1 cellular context compared by ENCODE assay signal in genomic region chr19:37466798-37467607, GRCh38.
TF ChIP-seq lines count a peak whose summit lies in the region.

ZNF569 (minus strand) TSS chr19:37467444; CDS start chr19:37444921, 22,523 bp downstream.

TF ChIP-seq in HEK293, 187 proteins besides CTCF, POLR2A, EP300 and RAD21 (continued from another document and continues in another):
- no peak; the same call in 1 of the 2 replicates for TF ChIP-seq PRDM6 (tag by site-specific recombination; IDR thresholded peaks at IDR 0.05)
- peak; percentile 80 for TF ChIP-seq GLIS1 (tag by site-specific recombination; IDR thresholded peaks at IDR 0.05)
- no peak for TF ChIP-seq ZNF184 (tag by site-specific recombination; IDR thresholded peaks at IDR 0.05)
- TF ChIP-seq ZNF571 (tag by site-specific recombination; IDR thresholded peaks at IDR 0.05) = no peak
- TF ChIP-seq ZIC2 (tag by site-specific recombination; IDR thresholded peaks at IDR 0.05) = peak; percentile 73
- peak; percentile 90 for TF ChIP-seq GLIS2 (tag by site-specific recombination; IDR thresholded peaks at IDR 0.05)
- TF ChIP-seq ZNF629 (tag by site-specific recombination; IDR thresholded peaks at IDR 0.05) = peak; percentile 76
- peak; percentile 70 for TF ChIP-seq ZSCAN5A (tag by site-specific recombination; IDR thresholded peaks at IDR 0.05)
- TF ChIP-seq ZBTB8A (tag by site-specific recombination; IDR thresholded peaks at IDR 0.05) = peak; percentile 76
- TF ChIP-seq ZBTB1 (tag by site-specific recombination; IDR thresholded peaks at IDR 0.05) = no peak
- peak; percentile 91 for TF ChIP-seq ZNF362 (tag by site-specific recombination; IDR thresholded peaks at IDR 0.05)
- peak; percentile 91 for TF ChIP-seq ZNF837 (tag by site-specific recombination; IDR thresholded peaks at IDR 0.05)
- peak; percentile 22; the same call in 1 of the 2 replicates for TF ChIP-seq ZSCAN16 (tag by site-specific recombination; IDR thresholded peaks at IDR 0.05)
- peak; percentile 86 for TF ChIP-seq KLF9 (tag by site-specific recombination; IDR thresholded peaks at IDR 0.05; ENCODE audit: low read depth)
- peak; percentile 28 for TF ChIP-seq ZNF623 (tag by site-specific recombination; IDR thresholded peaks at IDR 0.05)
- TF ChIP-seq ZNF350 (tag by site-specific recombination; IDR thresholded peaks at IDR 0.05) = peak; percentile 80
- TF ChIP-seq ZNF311 (tag by site-specific recombination; IDR thresholded peaks at IDR 0.05; ENCODE audit: borderline replicate concordance) = no peak
- TF ChIP-seq ZNF561 (tag by site-specific recombination; IDR thresholded peaks at IDR 0.05; ENCODE audit: borderline replicate concordance) = peak; percentile 87
- peak; percentile 74; the same call in 1 of the 2 replicates for TF ChIP-seq REPIN1 (tag by site-specific recombination; IDR thresholded peaks at IDR 0.05; ENCODE audit: low read depth)
- no peak for TF ChIP-seq ZNF621 (tag by site-specific recombination; IDR thresholded peaks at IDR 0.05)
- TF ChIP-seq HIC1 (tag by site-specific recombination; IDR thresholded peaks at IDR 0.05) = peak; percentile 78
- no peak for TF ChIP-seq ZNF510 (tag by site-specific recombination; IDR thresholded peaks at IDR 0.05; ENCODE audit: insufficient replicate concordance)
- 0 out of 2 replicates have a peak, but pooled peaks have one; percentile 10 for TF ChIP-seq ZNF211 (tag by site-specific recombination; IDR thresholded peaks at IDR 0.05; ENCODE audit: low read depth)
- peak; percentile 56; the same call in 1 of the 2 replicates for TF ChIP-seq PRDM1 (tag by site-specific recombination; IDR thresholded peaks at IDR 0.05)
- peak; percentile 83; the same call in 1 of the 2 replicates for TF ChIP-seq ZNF155 (tag by site-specific recombination; IDR thresholded peaks at IDR 0.05)
- TF ChIP-seq ZBTB48 (tag by site-specific recombination; IDR thresholded peaks at IDR 0.05) = peak; percentile 81
- TF ChIP-seq YY2 (tag by site-specific recombination; IDR thresholded peaks at IDR 0.05) = peak; percentile 87
- TF ChIP-seq OVOL3 (tag by site-specific recombination; IDR thresholded peaks at IDR 0.05) = peak; percentile 98
- TF ChIP-seq ZFP3 (tag by site-specific recombination; IDR thresholded peaks at IDR 0.05; ENCODE audit: low read depth) = no peak
- TF ChIP-seq ZNF610 (tag by site-specific recombination; IDR thresholded peaks at IDR 0.05; ENCODE audit: borderline replicate concordance) = peak; percentile 94
- peak; percentile 98 for TF ChIP-seq ZFP37 (tag by site-specific recombination; IDR thresholded peaks at IDR 0.05)
- TF ChIP-seq ZNF398 (tag by site-specific recombination; IDR thresholded peaks at IDR 0.05) = peak; percentile 55
- TF ChIP-seq ZNF518A (tag by site-specific recombination; conservative IDR thresholded peaks at IDR 0.05; ENCODE audit: low read depth) = peak; percentile 97
- TF ChIP-seq ZBTB26 (tag by site-specific recombination; optimal IDR thresholded peaks at IDR 0.05) = peak; percentile 95
- TF ChIP-seq ZXDB (tag by site-specific recombination; IDR thresholded peaks at IDR 0.05) = peak; percentile 100
- TF ChIP-seq ZFP41 (tag by site-specific recombination; IDR thresholded peaks at IDR 0.05; ENCODE audit: borderline replicate concordance) = no peak
- TF ChIP-seq OSR2 (tag by site-specific recombination; IDR thresholded peaks at IDR 0.05) = no peak
- TF ChIP-seq ZNF544 (tag by site-specific recombination; IDR thresholded peaks at IDR 0.05) = no peak
- TF ChIP-seq ZNF114 (tag by site-specific recombination; IDR thresholded peaks at IDR 0.05) = no peak
- TF ChIP-seq ZBTB21 (tag by site-specific recombination; IDR thresholded peaks at IDR 0.05) = peak; percentile 63
- no peak for TF ChIP-seq RBAK (tag by site-specific recombination; IDR thresholded peaks at IDR 0.05)
- peak; percentile 77 for TF ChIP-seq PRDM10 (tag by site-specific recombination; IDR thresholded peaks at IDR 0.05)
- TF ChIP-seq ZNF664 (tag by site-specific recombination; IDR thresholded peaks at IDR 0.05) = 0 out of 2 replicates have a peak, but pooled peaks have one; percentile 23
- TF ChIP-seq ZNF600 (tag by site-specific recombination; IDR thresholded peaks at IDR 0.05) = peak; percentile 100
- TF ChIP-seq GFI1B (tag by site-specific recombination; IDR thresholded peaks at IDR 0.05) = 0 out of 2 replicates have a peak, but pooled peaks have one; percentile 5
- peak; percentile 18; the same call in 1 of the 2 replicates for TF ChIP-seq HOXA7 (CRISPR knock-in tag; IDR thresholded peaks at IDR 0.05; ENCODE audit: borderline replicate concordance)
- peak; percentile 56 for TF ChIP-seq ZNF341 (tag by site-specific recombination; IDR thresholded peaks at IDR 0.05; ENCODE audit: low read depth)
